In genomic region chr5:97183100-97183929, GRCh38 we compare ENCODE assay signal across 8 cellular contexts. TPM values are rescaled to one million over a fixed set of nuclear protein-coding genes. Genes with fewer than 3 reads are reported as not detected.
DNase-seq lines count a peak whose midpoint lies in the region; ATAC-seq and TF ChIP-seq lines count a peak whose summit lies in the region.

Gene RIOK2 (minus strand): TSS chr5:97183247. CDS start chr5:97183191, 56 bp downstream.

- H3K23ac ChIP-seq in mesendoderm (ENCODE audit: low read length) = no peak within 1 kb of the TSS

- DNase-seq in COR-L47 (lab: John Stamatoyannopoulos, UW) = peak; percentile 97
- DNase-seq in HUDEP-2 (lab: John Stamatoyannopoulos, UW; ENCODE audit: unreplicated experiment in 76 of 76) = peak in 75 of 76 experiments; percentile 25 to 95 (median 90)
- DNase-seq in NT2/D1 (ENCODE audit: low read depth, low spot score) = peak; percentile 88
- DNase-seq in activated CD8-positive, alpha-beta memory T cell treated with anti-CD3 and anti-CD28 coated beads, Interleukin-2, amount 10 ng/mL, durations not matched to agents 7 days and 5 days = peak; percentile 95
- DNase-seq in endodermal cell = peak; percentile 97
- peak; percentile 98 for DNase-seq in mesendoderm
- DNase-seq in stimulated activated CD8-positive, alpha-beta memory T cell treated with anti-CD3 and anti-CD28 coated beads, Interleukin-15, amount 100 ng/mL, for 1 hour (ENCODE audit: low read depth) = peak; percentile 82

- no peak within 1 kb of the TSS for H2AK5ac ChIP-seq in mesendoderm (ENCODE audit: low read length)

- ATAC-seq in GM21381 (IDR thresholded peaks at IDR 0.05; ENCODE audit: unreplicated experiment) = peak; percentile 85
- ATAC-seq in activated CD8-positive, alpha-beta memory T cell treated with anti-CD3 and anti-CD28 coated beads, Interleukin-2, amount 10 ng/mL, durations not matched to agents 7 days and 5 days = peak; percentile 93

- H3K27me3 Mint-ChIP-seq in activated CD8-positive, alpha-beta memory T cell treated with anti-CD3 and anti-CD28 coated beads, Interleukin-2, amount 10 ng/mL, durations not matched to agents 7 days and 5 days = no peaks in the 10 kb centered on the region
- H3K27me3 Mint-ChIP-seq in endodermal cell (ENCODE audit: insufficient read depth) = peaks cover 32% of the 10 kb centered on the region

- H3K27me3 ChIP-seq in NT2/D1 (ENCODE audit: insufficient read depth, insufficient read length) (no peaks in the 10 kb centered on the region), endodermal cell (ENCODE audit: control insufficient read depth, insufficient read depth, low read length, poor library complexity, severe bottlenecking) (peaks cover 4% of the 10 kb centered on the region), mesendoderm (ENCODE audit: insufficient read depth, low read length, poor library complexity) (no peaks in the 10 kb centered on the region)

- H3K4ac ChIP-seq in mesendoderm (ENCODE audit: low read depth, low read length) = peak within 1 kb of the TSS; percentile 62

- peak within 1 kb of the TSS; percentile 95 for H3K4me3 Mint-ChIP-seq in activated CD8-positive, alpha-beta memory T cell treated with anti-CD3 and anti-CD28 coated beads, Interleukin-2, amount 10 ng/mL, durations not matched to agents 7 days and 5 days
- peak within 1 kb of the TSS; percentile 92 for H3K4me3 Mint-ChIP-seq in endodermal cell

- peak within 1 kb of the TSS; percentile 91 for H3K9ac ChIP-seq in NT2/D1 (ENCODE audit: insufficient read length, low read depth)
- H3K9ac ChIP-seq in endodermal cell (ENCODE audit: extremely low read depth, low read length, poor library complexity, severe bottlenecking) = peak within 1 kb of the TSS; percentile 76
- H3K9ac ChIP-seq in mesendoderm (ENCODE audit: low read length) = peak within 1 kb of the TSS; percentile 79

- H3K27ac Mint-ChIP-seq in activated CD8-positive, alpha-beta memory T cell treated with anti-CD3 and anti-CD28 coated beads, Interleukin-2, amount 10 ng/mL, durations not matched to agents 7 days and 5 days = peak within 1 kb of the TSS; percentile 98
- H3K27ac Mint-ChIP-seq in endodermal cell = peak within 1 kb of the TSS; percentile 99

- CTCF ChIA-PET in activated CD8-positive, alpha-beta memory T cell treated with anti-CD3 and anti-CD28 coated beads, Interleukin-2, amount 10 ng/mL, durations not matched to agents 7 days and 5 days (lab: Charles Lee) = interaction anchor here (0.9 to 1.6 kb wide), 3 partner anchors 19 to 22 kb away, joined by 3 to 7 read pairs (median 4); no protein-coding TSS in a partner anchor

- TF ChIP-seq CTCF in endodermal cell (conservative IDR thresholded peaks at IDR 0.05) = no peak

- H3K4me2 ChIP-seq in mesendoderm (ENCODE audit: low read length) = peak within 1 kb of the TSS; percentile 28

- no peak within 1 kb of the TSS for H2BK120ac ChIP-seq in mesendoderm (ENCODE audit: low read depth, low read length)

- H3K36me3 ChIP-seq in NT2/D1 (ENCODE audit: insufficient read depth, insufficient read length, low read length) = peaks cover 21% of the 10 kb centered on the region
- peaks cover 20% of the 10 kb centered on the region for H3K36me3 ChIP-seq in endodermal cell (ENCODE audit: control insufficient read depth, insufficient read depth, low read length)
- peaks cover 5% of the 10 kb centered on the region for H3K36me3 ChIP-seq in mesendoderm (ENCODE audit: control insufficient read depth, insufficient read depth, low read length)

- H3K27ac ChIP-seq in endodermal cell (ENCODE audit: low read depth, low read length) (peak within 1 kb of the TSS; percentile 98), mesendoderm (ENCODE audit: low read depth, low read length) (peak within 1 kb of the TSS; percentile 39)

- H3K4me1 Mint-ChIP-seq in activated CD8-positive, alpha-beta memory T cell treated with anti-CD3 and anti-CD28 coated beads, Interleukin-2, amount 10 ng/mL, durations not matched to agents 7 days and 5 days = peaks cover 36% of the 10 kb centered on the region
- peaks cover 6% of the 10 kb centered on the region for H3K4me1 Mint-ChIP-seq in endodermal cell

- peak within 1 kb of the TSS; percentile 81 for H4K5ac ChIP-seq in mesendoderm (ENCODE audit: low read length)

- H3K9me3 Mint-ChIP-seq in activated CD8-positive, alpha-beta memory T cell treated with anti-CD3 and anti-CD28 coated beads, Interleukin-2, amount 10 ng/mL, durations not matched to agents 7 days and 5 days (ENCODE audit: low read depth) = peaks cover 3% of the 10 kb centered on the region
- H3K9me3 Mint-ChIP-seq in endodermal cell = peaks cover 9% of the 10 kb centered on the region

- H3K56ac ChIP-seq in mesendoderm (ENCODE audit: low read length) = peak within 1 kb of the TSS; percentile 89

- 0 to 3% methylated on average over 25 to 44 of the region's 44 CpGs for WGBS in endodermal cell (ENCODE audit: insufficient coverage in 1 of 2, insufficient read length in 1 of 2), 2 experiments
- WGBS in mesendoderm (ENCODE audit: extremely low coverage, insufficient coverage, low lambda C conversion rate) = no CpG with 5 or more reads among the region's 44 CpGs

- H3K79me1 ChIP-seq in mesendoderm (ENCODE audit: low read length) = peaks cover 2% of the 10 kb centered on the region

- H3K18ac ChIP-seq in mesendoderm (ENCODE audit: low read length) = peak within 1 kb of the TSS; percentile 66

- peaks cover 16% of the 10 kb centered on the region for H3K79me2 ChIP-seq in mesendoderm (ENCODE audit: control insufficient read depth, insufficient read depth, low read length)

- peaks cover 24% of the 10 kb centered on the region for H3K36me3 Mint-ChIP-seq in activated CD8-positive, alpha-beta memory T cell treated with anti-CD3 and anti-CD28 coated beads, Interleukin-2, amount 10 ng/mL, durations not matched to agents 7 days and 5 days
- H3K36me3 Mint-ChIP-seq in endodermal cell (ENCODE audit: low read depth) = peaks cover 30% of the 10 kb centered on the region

- H3K9me3 ChIP-seq in NT2/D1 (ENCODE audit: insufficient read depth, low read length) (peaks cover 3% of the 10 kb centered on the region; the same call in 1 of the 2 replicates), endodermal cell (ENCODE audit: control insufficient read depth, low read length) (peaks cover 10% of the 10 kb centered on the region)

- H3K4me1 ChIP-seq in NT2/D1 (ENCODE audit: insufficient read depth, insufficient read length) = no peaks in the 10 kb centered on the region
- H3K4me1 ChIP-seq in endodermal cell (ENCODE audit: control insufficient read depth, insufficient read depth, low read length) = no peaks in the 10 kb centered on the region
- H3K4me1 ChIP-seq in mesendoderm (ENCODE audit: control insufficient read depth, low read depth, low read length) = no peaks in the 10 kb centered on the region

- H2BK5ac ChIP-seq in mesendoderm (ENCODE audit: low read length) = peak within 1 kb of the TSS; percentile 36

- H3K4me3 ChIP-seq in NT2/D1 (ENCODE audit: insufficient read length, low read depth) (peak within 1 kb of the TSS; percentile 83), endodermal cell (ENCODE audit: low read length) (peak within 1 kb of the TSS; percentile 86), mesendoderm (ENCODE audit: low read length) (peak within 1 kb of the TSS; percentile 68)

- H4K8ac ChIP-seq in mesendoderm (ENCODE audit: low read depth, low read length) = peak within 1 kb of the TSS; percentile 97

- H2BK15ac ChIP-seq in mesendoderm (replicated peaks; ENCODE audit: low read depth) = no peak within 1 kb of the TSS

RNA-seq across cellular contexts. Expression of gene RIOK2, which starts in this region (rescaled TPM):
- total RNA-seq in activated CD8-positive, alpha-beta memory T cell treated with anti-CD3 and anti-CD28 coated beads, Interleukin-2, amount 10 ng/mL, durations not matched to agents 7 days and 5 days = 10 to 100 TPM; 24.7 to 28.0 TPM
- total RNA-seq in endodermal cell = 10 to 100 TPM; 27.3 to 37.7 TPM
- 25.8 TPM for polyA plus RNA-seq in endodermal cell (2013, experiment 1 of 2)
- polyA plus RNA-seq in endodermal cell (2013, experiment 2 of 2) = 25.2 TPM
- polyA plus RNA-seq in mesendoderm (2013, experiment 1 of 2) = 41.0 TPM
- polyA plus RNA-seq in mesendoderm (2013, experiment 2 of 2) = 38.5 TPM

Comparison
In these comparisons a context has a peak if more than half of its experiments do, and no peak if none do; other contexts are left out.
1. Peak in every context shown above with its lines: DNase-seq, ATAC-seq, H3K4me3 ChIP-seq and H3K27ac ChIP-seq.